Comparison of ENCODE assay signal across 8 cellular contexts in the genomic region with DNA sequence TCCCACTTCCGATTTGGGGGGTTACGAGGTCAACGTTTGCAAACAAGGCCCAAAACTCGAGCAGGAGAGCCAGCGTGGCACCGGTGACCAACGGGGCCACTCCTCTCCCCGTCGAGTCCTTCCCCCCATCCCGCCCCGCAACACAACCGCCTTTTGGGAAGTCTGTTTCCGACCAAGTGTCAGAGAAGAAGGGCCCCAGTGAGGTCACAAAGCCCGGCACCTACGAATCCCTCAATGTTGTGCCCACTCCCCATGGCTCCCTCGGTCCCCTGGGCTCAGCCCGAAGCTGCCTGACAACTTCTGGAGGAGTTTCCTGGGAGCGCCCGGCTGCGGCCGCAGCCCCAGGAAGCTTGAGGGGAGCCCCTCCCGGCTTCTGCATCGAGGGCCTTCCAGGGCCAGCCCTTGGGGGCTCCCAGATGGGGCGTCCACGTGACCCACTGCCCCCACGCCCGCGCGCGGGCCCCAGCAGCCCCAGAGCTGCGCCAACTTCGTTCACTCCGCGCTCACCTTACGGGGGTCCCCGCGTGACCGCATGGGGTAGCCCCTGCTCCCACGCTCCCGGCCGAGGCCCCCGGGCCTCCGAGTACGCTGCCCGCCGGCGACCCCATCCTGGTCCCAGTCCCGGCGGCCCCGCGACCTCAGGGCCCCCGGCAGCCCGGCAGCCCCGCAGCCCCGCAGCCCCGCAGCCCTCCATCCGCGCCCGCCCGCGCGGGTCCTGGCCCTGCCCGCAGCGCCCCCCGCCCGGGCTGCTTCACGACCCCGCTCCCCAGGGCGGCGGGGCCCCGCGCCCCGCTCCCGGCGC. TPM values are rescaled to one million over a fixed set of nuclear protein-coding genes. Genes with fewer than 3 reads are reported as not detected.
DNase-seq lines count a peak whose midpoint lies in the region; ATAC-seq and TF ChIP-seq lines count a peak whose summit lies in the region.

No MANE protein-coding gene starts in this region.

- no peak for TF ChIP-seq CTCF in epithelial cell of esophagus (IDR thresholded peaks at IDR 0.05; ENCODE audit: insufficient read depth, low read depth, low read length, missing control alignments)

- H3K4me3 Mint-ChIP-seq in T-cell, result peak overlapping the region; percentile 77 to 79 (median 79)

- H3K36me3 Mint-ChIP-seq in T-cell, result no peaks in the 10 kb centered on the region

- DNase-seq in NCI-H1436 (lab: John Stamatoyannopoulos, UW) (peak; percentile 1), NCI-H1436 treated with DMSO at 0.1 percent for 48 hours (lab: John Stamatoyannopoulos, UW) (no peak), T-cell (peak in 1 of 34 experiments; percentile 14), epithelial cell of esophagus (ENCODE audit: low read depth) (peak; percentile 17), myocyte (ENCODE audit: low read depth) (peak; percentile 57), NCI-H2029 treated with DMSO at 0.1 percent for 48 hours (lab: John Stamatoyannopoulos, UW) (no peak), KBM-7 (no peak)

- H3K4me3 ChIP-seq in epithelial cell of esophagus (ENCODE audit: low read length), result peak overlapping the region; percentile 75

- peak overlapping the region; percentile 28 to 75 for H3K27ac Mint-ChIP-seq in T-cell

- no peaks in the 10 kb centered on the region for H3K9me3 Mint-ChIP-seq in T-cell

- CTCF ChIA-PET in T-cell (lab: Charles Lee), result interaction anchor here (0.6 kb wide), 3 partner anchors 95 to 770 kb away, joined by 3 to 4 read pairs (median 3); a partner anchor contains a TSS

- H3K27me3 Mint-ChIP-seq in T-cell, result no peaks in the 10 kb centered on the region

- peaks cover 15 to 30% (median 28%) of the 10 kb centered on the region in 3 donors for H3K4me1 Mint-ChIP-seq in T-cell

- POLR2A ChIA-PET in T-cell (lab: Charles Lee), result interaction anchor here (0.5 to 0.6 kb wide), 2 partner anchors 33 to 91 kb away, joined by 4 to 5 read pairs; no protein-coding TSS in a partner anchor

- ATAC-seq in HG02759 (IDR thresholded peaks at IDR 0.05; ENCODE audit: unreplicated experiment) (peak; percentile 13), T-cell (replicated peaks in 1 of 4) (peak in 3 of 4 experiments; percentile 1)

- in situ Hi-C loops in KBM-7 (cut with MboI; ENCODE audit: low pct_unique_long_range_greater_than_20kb, low sequenced_read_pairs), result no loop called here

RNA-seq across cellular contexts. Expression of a gene that starts 1.1 kb away (rescaled TPM):
- total RNA-seq in T-cell, result 10 to 100 TPM in 1 of 5 donors, 1 to 10 TPM in 4; 3.5 to 10.8 (median 8.5) TPM
- 466 and 496 TPM in 2 replicates for total RNA-seq in myocyte
- 432 TPM for polyA plus RNA-seq in myocyte (2012)

RNA-seq across cellular contexts. Expression of a gene that starts 37.3 kb away (rescaled TPM):
- total RNA-seq in T-cell, result 10 to 100 TPM; 33.7 to 49.7 (median 42.4) TPM
- 7.5 and 8.7 TPM in 2 replicates for total RNA-seq in myocyte
- 16.0 TPM for polyA plus RNA-seq in myocyte (2012)

RNA-seq across cellular contexts. Expression of a gene that starts 37.6 kb away (rescaled TPM):
- 100 to 1,000 TPM in 1 of 5 donors, 10 to 100 TPM in 4; 48.5 to 105 (median 56.3) TPM for total RNA-seq in T-cell
- total RNA-seq in myocyte, result 54.4 and 55.3 TPM in 2 replicates
- 7.1 TPM for polyA plus RNA-seq in myocyte (2012)

Comparison
In these comparisons a context has a peak if more than half of its experiments do, and no peak if none do; other contexts are left out.
1. DNase-seq: peak in NCI-H1436 (single experiment), epithelial cell of esophagus (single experiment) and myocyte (single experiment); none in NCI-H1436 treated with DMSO at 0.1 percent for 48 hours (single experiment), NCI-H2029 treated with DMSO at 0.1 percent for 48 hours (single experiment) and KBM-7 (single experiment).
2. RNA of a gene that starts 1.1 kb away (total RNA-seq): 466 to 496 TPM in myocyte; 3.5 to 10.8 TPM in T-cell; every median in the first group is over 10 times any median in the second.